ENCODE assay signal across 8 cellular contexts in genomic region chr12:57110189-57111045, GRCh38. TPM values are rescaled to one million over a fixed set of nuclear protein-coding genes. Genes with fewer than 3 reads are reported as not detected.
DNase-seq lines count a peak whose midpoint lies in the region; ATAC-seq and TF ChIP-seq lines count a peak whose summit lies in the region.

No MANE protein-coding gene starts in this region.

- CTCF ChIA-PET in RWPE1 (lab: Yijun Ruan, JAX) = interaction anchor here (0.9 to 2.6 kb wide), 6 partner anchors 20 to 102 kb away, joined by 3 to 35 read pairs (median 4); no protein-coding TSS in a partner anchor
- CTCF ChIA-PET in activated naive CD4-positive, alpha-beta T cell treated with anti-CD3 and anti-CD28 coated beads for 36 hours (lab: Charles Lee) = interaction anchor here (0.6 to 4.9 kb wide), 22 partner anchors 11 to 394 kb away, joined by 3 to 116 read pairs (median 8); partner anchors contain the start of genes LRP1, NAB2, NEMP1 and SHMT2

- no peaks in the 10 kb centered on the region for H3K9me3 ChIP-seq in heart right ventricle

- 1 to 9% methylated on average over 27 of the region's 27 CpGs for WGBS in heart right ventricle, 2 donors

- DNase-seq in RWPE1 (ENCODE audit: low spot score) (peak; percentile 48), heart right ventricle (peak; percentile 68 to 79), sciatic nerve (ENCODE audit: low spot score) (peak; percentile 90), SHP77 treated with DMSO at 0.1 percent for 48 hours (lab: John Stamatoyannopoulos, UW) (no peak), mesenteric fat pad (ENCODE audit: low spot score) (no peak)
- peak; percentile 82 for DNase-seq in activated naive CD4-positive, alpha-beta T cell treated with anti-CD3 and anti-CD28 coated beads for 36 hours

- H3K36me3 Mint-ChIP-seq in activated naive CD4-positive, alpha-beta T cell treated with anti-CD3 and anti-CD28 coated beads for 36 hours (ENCODE audit: low read depth) = peaks cover 44% of the 10 kb centered on the region

- H3K4me3 Mint-ChIP-seq in activated naive CD4-positive, alpha-beta T cell treated with anti-CD3 and anti-CD28 coated beads for 36 hours = peak overlapping the region; percentile 92

- ATAC-seq in GM18520 (IDR thresholded peaks at IDR 0.05; ENCODE audit: unreplicated experiment) (peak; percentile 40), HG02973 (IDR thresholded peaks at IDR 0.05; ENCODE audit: unreplicated experiment) (peak; percentile 48), heart right ventricle (peak; percentile 15 to 51 (median 26)), sciatic nerve (peak; percentile 25)

- H3K27me3 Mint-ChIP-seq in activated naive CD4-positive, alpha-beta T cell treated with anti-CD3 and anti-CD28 coated beads for 36 hours (ENCODE audit: low read depth) = no peaks in the 10 kb centered on the region

- peak overlapping the region; percentile 56 to 84 (median 77) for H3K4me3 ChIP-seq in heart right ventricle

- H3K27ac ChIP-seq in RWPE1 (peak overlapping the region; percentile 100), heart right ventricle (peak overlapping the region; percentile 96 to 99 (median 98))

- no peaks in the 10 kb centered on the region for H3K27me3 ChIP-seq in heart right ventricle

- no peaks in the 10 kb centered on the region for H3K9me3 Mint-ChIP-seq in activated naive CD4-positive, alpha-beta T cell treated with anti-CD3 and anti-CD28 coated beads for 36 hours

- intact Hi-C loops in activated naive CD4-positive, alpha-beta T cell treated with anti-CD3 and anti-CD28 coated beads for 36 hours (cut with micrococcal nuclease) = loop anchor here (1.0 to 5.0 kb wide), 7 partner anchors 17 to 582 kb away; partner anchors contain the start of genes DDIT3, MBD6, OS9 and PTGES3
- intact Hi-C loops in heart right ventricle (cut with DNase I) (loop anchor here in 8 of 10 donors (1.0 to 10.0 kb wide), 10 partner anchors 20 to 353 kb away; partner anchors contain the start of genes ZBTB39 (in 4 of the 8), HSD17B6 (in 1 of the 8), NAB2 (in 1 of the 8) and TAC3 (in 1 of the 8)), sciatic nerve (cut with DNase I) (no loop called here)

- no peak for TF ChIP-seq CTCF in RWPE1 (conservative IDR thresholded peaks at IDR 0.05; ENCODE audit: low read depth)
- peak in 2 of 9 donors; percentile 10 to 12 for TF ChIP-seq CTCF in heart right ventricle (IDR thresholded peaks at IDR 0.05)

- peak overlapping the region; percentile 94 for H3K27ac Mint-ChIP-seq in activated naive CD4-positive, alpha-beta T cell treated with anti-CD3 and anti-CD28 coated beads for 36 hours

- POLR2A ChIA-PET in RWPE1 (lab: Yijun Ruan, JAX; ENCODE audit: low non-redundant PET) = interaction anchor here (0.9 to 3.0 kb wide), 10 partner anchors 13 to 119 kb away, joined by 3 to 37 read pairs (median 10); partner anchors contain the start of genes LRP1, NAB2 and NEMP1

- H3K4me1 Mint-ChIP-seq in activated naive CD4-positive, alpha-beta T cell treated with anti-CD3 and anti-CD28 coated beads for 36 hours (ENCODE audit: low read depth) = peaks cover 51% of the 10 kb centered on the region

- peaks cover 0 to 39% (median 14%) of the 10 kb centered on the region in 9 donors for H3K36me3 ChIP-seq in heart right ventricle

- H3K4me1 ChIP-seq in heart right ventricle = peaks cover 0 to 47% (median 31%) of the 10 kb centered on the region in 9 donors

RNA-seq across cellular contexts. Expression of gene STAT6, which starts 0.7 kb away (rescaled TPM):
- total RNA-seq in activated naive CD4-positive, alpha-beta T cell treated with anti-CD3 and anti-CD28 coated beads for 36 hours = 100 to 1,000 TPM; 188 to 193 TPM
- total RNA-seq in heart right ventricle (10 to 100 TPM; 23.3 to 72.3 (median 38.0) TPM), sciatic nerve (187 TPM), mesenteric fat pad (164 TPM)
- polyA plus RNA-seq in heart right ventricle = 10 to 100 TPM; 36.0 to 77.8 TPM

RNA-seq across cellular contexts. Expression of gene LRP1, which starts 17.9 kb away (rescaled TPM):
- total RNA-seq in activated naive CD4-positive, alpha-beta T cell treated with anti-CD3 and anti-CD28 coated beads for 36 hours = 1 to 10 TPM; 1.0 to 1.5 TPM
- total RNA-seq in heart right ventricle = 100 to 1,000 TPM in 4 of 10 donors, 10 to 100 TPM in 6; 46.3 to 259 (median 82.7) TPM
- 10 to 100 TPM; 46.6 to 46.7 TPM for polyA plus RNA-seq in heart right ventricle
- total RNA-seq in sciatic nerve = 760 TPM
- total RNA-seq in mesenteric fat pad = 954 TPM

RNA-seq across cellular contexts. Expression of gene NAB2, which starts 21.5 kb away (rescaled TPM):
- 10 to 100 TPM; 18.4 to 19.1 TPM for total RNA-seq in activated naive CD4-positive, alpha-beta T cell treated with anti-CD3 and anti-CD28 coated beads for 36 hours
- total RNA-seq in heart right ventricle (10 to 100 TPM in 9 of 10 donors, 1 to 10 TPM in 1; 9.5 to 16.2 (median 12.0) TPM), sciatic nerve (52.7 TPM), mesenteric fat pad (22.1 TPM)
- 10 to 100 TPM; 15.0 to 20.2 TPM for polyA plus RNA-seq in heart right ventricle

RNA-seq across cellular contexts. Expression of gene NEMP1, which starts 31.8 kb away (rescaled TPM):
- total RNA-seq in activated naive CD4-positive, alpha-beta T cell treated with anti-CD3 and anti-CD28 coated beads for 36 hours = 10 to 100 TPM; 71.3 to 72.2 TPM
- total RNA-seq in heart right ventricle (1 to 10 TPM; 2.4 to 6.3 (median 3.9) TPM), sciatic nerve (13.1 TPM), mesenteric fat pad (8.6 TPM)
- polyA plus RNA-seq in heart right ventricle = 1 to 10 TPM; 1.1 to 2.9 TPM

RNA-seq across cellular contexts. Expression of gene LRP1-AS, which starts 37.0 kb away (rescaled TPM):
- total RNA-seq in activated naive CD4-positive, alpha-beta T cell treated with anti-CD3 and anti-CD28 coated beads for 36 hours = not detected
- total RNA-seq in heart right ventricle = not detected
- not detected for polyA plus RNA-seq in heart right ventricle
- not detected for total RNA-seq in sciatic nerve
- not detected for total RNA-seq in mesenteric fat pad

Comparison
In these comparisons a context has a peak if more than half of its experiments do, and no peak if none do; other contexts are left out.
1. DNase-seq: peak in RWPE1 (single experiment), activated naive CD4-positive, alpha-beta T cell treated with anti-CD3 and anti-CD28 coated beads for 36 hours (single experiment), heart right ventricle (2 of 2) and sciatic nerve (single experiment); none in SHP77 treated with DMSO at 0.1 percent for 48 hours (single experiment) and mesenteric fat pad (single experiment).
2. RNA of gene LRP1, which starts 17.9 kb away (total RNA-seq): 954 TPM in mesenteric fat pad (single experiment), 760 TPM in sciatic nerve (single experiment) and 46.3 to 259 TPM in heart right ventricle; 1.0 to 1.5 TPM in activated naive CD4-positive, alpha-beta T cell treated with anti-CD3 and anti-CD28 coated beads for 36 hours; every median in the first group is over 10 times any median in the second.
3. Peak in every context shown above with its lines, with median percentiles within 50 percentile points of each other: ATAC-seq.